In genomic region chr1:155277896-155278688, GRCh38 we compare ENCODE assay signal across 2 cellular contexts.
TF ChIP-seq lines count a peak whose summit lies in the region.

No MANE protein-coding gene starts in this region.

TF ChIP-seq in GM12891, 5 proteins besides CTCF, POLR2A, EP300 and RAD21:
- TF ChIP-seq SPI1 (IDR thresholded peaks at IDR 0.05; ENCODE audit: low read depth, low read length) = no peak
- no peak for TF ChIP-seq POU2F2 (IDR thresholded peaks at IDR 0.05; ENCODE audit: low read depth, low read length)
- TF ChIP-seq PAX5 (IDR thresholded peaks at IDR 0.05; ENCODE audit: insufficient read depth, low read length, severe bottlenecking) = no peak
- TF ChIP-seq POLR2AphosphoS5 (IDR thresholded peaks at IDR 0.05; ENCODE audit: low read depth, low read length) = no peak
- no peak for TF ChIP-seq TAF1 (IDR thresholded peaks at IDR 0.05; ENCODE audit: low read depth, low read length)

TF ChIP-seq in HepG2, 621 proteins besides CTCF, POLR2A, EP300 and RAD21 (continues in another document):
- TF ChIP-seq AGO2 (optimal IDR thresholded peaks at IDR 0.05; ENCODE audit: low read depth, low read length) (no peak), TCF7L2 (IDR thresholded peaks at IDR 0.05; ENCODE audit: low read depth, low read length) (no peak), HHEX (CRISPR knock-in tag; IDR thresholded peaks at IDR 0.05) (no peak), ZNF44 (CRISPR knock-in tag; IDR thresholded peaks at IDR 0.05) (no peak), SALL1 (CRISPR knock-in tag; IDR thresholded peaks at IDR 0.05) (peak; percentile 67; the same call in 1 of the 2 replicates), POLR2G (IDR thresholded peaks at IDR 0.05; ENCODE audit: low read depth, low read length) (no peak), MEIS1 (CRISPR knock-in tag; IDR thresholded peaks at IDR 0.05; ENCODE audit: borderline replicate concordance) (no peak), ARNT2 (CRISPR knock-in tag; IDR thresholded peaks at IDR 0.05; ENCODE audit: low read depth) (peak; percentile 36; the same call in 1 of the 2 replicates), ZBTB20 (CRISPR knock-in tag; IDR thresholded peaks at IDR 0.05; ENCODE audit: borderline replicate concordance, low read depth) (no peak), CCDC6 (CRISPR knock-in tag; IDR thresholded peaks at IDR 0.05) (no peak), ZBTB7B (CRISPR knock-in tag; IDR thresholded peaks at IDR 0.05) (peak; percentile 24; the same call in 1 of the 2 replicates), HBP1 (CRISPR knock-in tag; IDR thresholded peaks at IDR 0.05; ENCODE audit: low read depth) (peak; percentile 85; the same call in 1 of the 2 replicates), NKX3-1 (CRISPR knock-in tag; IDR thresholded peaks at IDR 0.05) (no peak), SCMH1 (CRISPR knock-in tag; IDR thresholded peaks at IDR 0.05; ENCODE audit: borderline replicate concordance) (no peak), KLF9 (CRISPR knock-in tag; IDR thresholded peaks at IDR 0.05; ENCODE audit: low read depth) (no peak), TEAD3 (CRISPR knock-in tag; optimal IDR thresholded peaks at IDR 0.05; ENCODE audit: borderline replicate concordance) (peak; percentile 33), GABPA (IDR thresholded peaks at IDR 0.05; ENCODE audit: low read depth, low read length) (no peak), GABPA (CRISPR knock-in tag; IDR thresholded peaks at IDR 0.05; ENCODE audit: low read depth) (no peak; the same call in 1 of the 2 replicates), SP5 (CRISPR knock-in tag; IDR thresholded peaks at IDR 0.05; ENCODE audit: borderline replicate concordance, low read depth) (peak; percentile 19; the same call in 1 of the 2 replicates), MED13 (CRISPR knock-in tag; IDR thresholded peaks at IDR 0.05) (no peak), RFX1 (IDR thresholded peaks at IDR 0.05) (no peak), ZNF20 (CRISPR knock-in tag; IDR thresholded peaks at IDR 0.05) (no peak), HNRNPK (IDR thresholded peaks at IDR 0.05; ENCODE audit: low read depth, low read length, poor library complexity, severe bottlenecking) (no peak), ZNF883 (CRISPR knock-in tag; IDR thresholded peaks at IDR 0.05; ENCODE audit: not compliant biosample characterization) (peak; percentile 9), MXD4 (CRISPR knock-in tag; IDR thresholded peaks at IDR 0.05) (no peak), EHMT2 (IDR thresholded peaks at IDR 0.05; ENCODE audit: borderline replicate concordance, low read depth, low read length) (peak; percentile 69; the same call in 1 of the 2 replicates), NCOA5 (CRISPR knock-in tag; IDR thresholded peaks at IDR 0.05) (no peak), SNAI1 (CRISPR knock-in tag; IDR thresholded peaks at IDR 0.05; ENCODE audit: borderline replicate concordance) (peak; percentile 70; the same call in 1 of the 2 replicates), ZNF879 (CRISPR knock-in tag; IDR thresholded peaks at IDR 0.05) (peak; percentile 74; the same call in 1 of the 2 replicates), ZNF841 (CRISPR knock-in tag; IDR thresholded peaks at IDR 0.05; ENCODE audit: borderline replicate concordance) (no peak), SRSF1 (optimal IDR thresholded peaks at IDR 0.05; ENCODE audit: low read depth, low read length) (no peak), TOPORS (CRISPR knock-in tag; IDR thresholded peaks at IDR 0.05) (no peak; the same call in 1 of the 2 replicates), FOSL2 (CRISPR knock-in tag; IDR thresholded peaks at IDR 0.05) (peak; percentile 5; the same call in 1 of the 2 replicates), NFIB (CRISPR knock-in tag; IDR thresholded peaks at IDR 0.05; ENCODE audit: borderline replicate concordance) (no peak), TGIF2 (CRISPR knock-in tag; IDR thresholded peaks at IDR 0.05) (peak; percentile 70), ZNF281 (CRISPR knock-in tag; IDR thresholded peaks at IDR 0.05; ENCODE audit: borderline replicate concordance) (peak; percentile 79), SP140L (CRISPR knock-in tag; IDR thresholded peaks at IDR 0.05; ENCODE audit: borderline replicate concordance) (no peak), HDAC1 (CRISPR knock-in tag; IDR thresholded peaks at IDR 0.05) (peak; percentile 50; the same call in 1 of the 2 replicates), KLF16 (CRISPR knock-in tag; IDR thresholded peaks at IDR 0.05) (peak in 1 of 2 experiments; percentile 57; a peak in 1 of 4 replicates), KMT2B (CRISPR knock-in tag; IDR thresholded peaks at IDR 0.05) (peak; percentile 36; the same call in 1 of the 2 replicates)
- TF ChIP-seq, protein P1, sequence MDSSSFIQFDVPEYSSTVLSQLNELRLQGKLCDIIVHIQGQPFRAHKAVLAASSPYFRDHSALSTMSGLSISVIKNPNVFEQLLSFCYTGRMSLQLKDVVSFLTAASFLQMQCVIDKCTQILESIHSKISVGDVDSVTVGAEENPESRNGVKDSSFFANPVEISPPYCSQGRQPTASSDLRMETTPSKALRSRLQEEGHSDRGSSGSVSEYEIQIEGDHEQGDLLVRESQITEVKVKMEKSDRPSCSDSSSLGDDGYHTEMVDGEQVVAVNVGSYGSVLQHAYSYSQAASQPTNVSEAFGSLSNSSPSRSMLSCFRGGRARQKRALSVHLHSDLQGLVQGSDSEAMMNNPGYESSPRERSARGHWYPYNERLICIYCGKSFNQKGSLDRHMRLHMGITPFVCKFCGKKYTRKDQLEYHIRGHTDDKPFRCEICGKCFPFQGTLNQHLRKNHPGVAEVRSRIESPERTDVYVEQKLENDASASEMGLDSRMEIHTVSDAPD (CRISPR knock-in tag; IDR thresholded peaks at IDR 0.05) = no peak
- TF ChIP-seq, protein P2, sequence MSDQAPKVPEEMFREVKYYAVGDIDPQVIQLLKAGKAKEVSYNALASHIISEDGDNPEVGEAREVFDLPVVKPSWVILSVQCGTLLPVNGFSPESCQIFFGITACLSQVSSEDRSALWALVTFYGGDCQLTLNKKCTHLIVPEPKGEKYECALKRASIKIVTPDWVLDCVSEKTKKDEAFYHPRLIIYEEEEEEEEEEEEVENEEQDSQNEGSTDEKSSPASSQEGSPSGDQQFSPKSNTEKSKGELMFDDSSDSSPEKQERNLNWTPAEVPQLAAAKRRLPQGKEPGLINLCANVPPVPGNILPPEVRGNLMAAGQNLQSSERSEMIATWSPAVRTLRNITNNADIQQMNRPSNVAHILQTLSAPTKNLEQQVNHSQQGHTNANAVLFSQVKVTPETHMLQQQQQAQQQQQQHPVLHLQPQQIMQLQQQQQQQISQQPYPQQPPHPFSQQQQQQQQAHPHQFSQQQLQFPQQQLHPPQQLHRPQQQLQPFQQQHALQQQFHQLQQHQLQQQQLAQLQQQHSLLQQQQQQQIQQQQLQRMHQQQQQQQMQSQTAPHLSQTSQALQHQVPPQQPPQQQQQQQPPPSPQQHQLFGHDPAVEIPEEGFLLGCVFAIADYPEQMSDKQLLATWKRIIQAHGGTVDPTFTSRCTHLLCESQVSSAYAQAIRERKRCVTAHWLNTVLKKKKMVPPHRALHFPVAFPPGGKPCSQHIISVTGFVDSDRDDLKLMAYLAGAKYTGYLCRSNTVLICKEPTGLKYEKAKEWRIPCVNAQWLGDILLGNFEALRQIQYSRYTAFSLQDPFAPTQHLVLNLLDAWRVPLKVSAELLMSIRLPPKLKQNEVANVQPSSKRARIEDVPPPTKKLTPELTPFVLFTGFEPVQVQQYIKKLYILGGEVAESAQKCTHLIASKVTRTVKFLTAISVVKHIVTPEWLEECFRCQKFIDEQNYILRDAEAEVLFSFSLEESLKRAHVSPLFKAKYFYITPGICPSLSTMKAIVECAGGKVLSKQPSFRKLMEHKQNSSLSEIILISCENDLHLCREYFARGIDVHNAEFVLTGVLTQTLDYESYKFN (CRISPR knock-in tag; conservative IDR thresholded peaks at IDR 0.05) = no peak
- TF ChIP-seq, protein P3, sequence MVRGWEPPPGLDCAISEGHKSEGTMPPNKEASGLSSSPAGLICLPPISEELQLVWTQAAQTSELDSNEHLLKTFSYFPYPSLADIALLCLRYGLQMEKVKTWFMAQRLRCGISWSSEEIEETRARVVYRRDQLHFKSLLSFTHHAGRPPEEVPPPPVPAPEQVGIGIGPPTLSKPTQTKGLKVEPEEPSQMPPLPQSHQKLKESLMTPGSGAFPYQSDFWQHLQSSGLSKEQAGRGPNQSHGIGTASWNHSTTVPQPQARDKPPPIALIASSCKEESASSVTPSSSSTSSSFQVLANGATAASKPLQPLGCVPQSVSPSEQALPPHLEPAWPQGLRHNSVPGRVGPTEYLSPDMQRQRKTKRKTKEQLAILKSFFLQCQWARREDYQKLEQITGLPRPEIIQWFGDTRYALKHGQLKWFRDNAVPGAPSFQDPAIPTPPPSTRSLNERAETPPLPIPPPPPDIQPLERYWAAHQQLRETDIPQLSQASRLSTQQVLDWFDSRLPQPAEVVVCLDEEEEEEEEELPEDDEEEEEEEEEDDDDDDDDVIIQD (CRISPR knock-in tag; IDR thresholded peaks at IDR 0.05; ENCODE audit: low read depth) = 0 out of 2 replicates have a peak, but pooled peaks have one; percentile 35
- TF ChIP-seq, protein P4, sequence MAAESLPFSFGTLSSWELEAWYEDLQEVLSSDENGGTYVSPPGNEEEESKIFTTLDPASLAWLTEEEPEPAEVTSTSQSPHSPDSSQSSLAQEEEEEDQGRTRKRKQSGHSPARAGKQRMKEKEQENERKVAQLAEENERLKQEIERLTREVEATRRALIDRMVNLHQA (CRISPR knock-in tag; IDR thresholded peaks at IDR 0.05) = no peak
- TF ChIP-seq, protein P5, sequence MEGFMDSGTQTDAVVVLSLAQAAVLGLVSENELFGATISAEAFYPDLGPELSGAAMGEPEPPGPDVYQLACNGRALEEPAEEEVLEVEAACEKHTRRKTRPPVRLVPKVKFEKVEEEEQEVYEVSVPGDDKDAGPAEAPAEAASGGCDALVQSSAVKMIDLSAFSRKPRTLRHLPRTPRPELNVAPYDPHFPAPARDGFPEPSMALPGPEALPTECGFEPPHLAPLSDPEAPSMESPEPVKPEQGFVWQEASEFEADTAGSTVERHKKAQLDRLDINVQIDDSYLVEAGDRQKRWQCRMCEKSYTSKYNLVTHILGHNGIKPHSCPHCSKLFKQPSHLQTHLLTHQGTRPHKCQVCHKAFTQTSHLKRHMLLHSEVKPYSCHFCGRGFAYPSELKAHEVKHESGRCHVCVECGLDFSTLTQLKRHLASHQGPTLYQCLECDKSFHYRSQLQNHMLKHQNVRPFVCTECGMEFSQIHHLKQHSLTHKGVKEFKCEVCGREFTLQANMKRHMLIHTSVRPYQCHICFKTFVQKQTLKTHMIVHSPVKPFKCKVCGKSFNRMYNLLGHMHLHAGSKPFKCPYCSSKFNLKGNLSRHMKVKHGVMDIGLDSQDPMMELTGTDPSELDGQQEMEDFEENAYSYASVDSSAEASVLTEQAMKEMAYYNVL (CRISPR knock-in tag; IDR thresholded peaks at IDR 0.05; ENCODE audit: borderline replicate concordance) = 0 out of 2 replicates have a peak, but pooled peaks have one; percentile 33
- TF ChIP-seq, protein P6, sequence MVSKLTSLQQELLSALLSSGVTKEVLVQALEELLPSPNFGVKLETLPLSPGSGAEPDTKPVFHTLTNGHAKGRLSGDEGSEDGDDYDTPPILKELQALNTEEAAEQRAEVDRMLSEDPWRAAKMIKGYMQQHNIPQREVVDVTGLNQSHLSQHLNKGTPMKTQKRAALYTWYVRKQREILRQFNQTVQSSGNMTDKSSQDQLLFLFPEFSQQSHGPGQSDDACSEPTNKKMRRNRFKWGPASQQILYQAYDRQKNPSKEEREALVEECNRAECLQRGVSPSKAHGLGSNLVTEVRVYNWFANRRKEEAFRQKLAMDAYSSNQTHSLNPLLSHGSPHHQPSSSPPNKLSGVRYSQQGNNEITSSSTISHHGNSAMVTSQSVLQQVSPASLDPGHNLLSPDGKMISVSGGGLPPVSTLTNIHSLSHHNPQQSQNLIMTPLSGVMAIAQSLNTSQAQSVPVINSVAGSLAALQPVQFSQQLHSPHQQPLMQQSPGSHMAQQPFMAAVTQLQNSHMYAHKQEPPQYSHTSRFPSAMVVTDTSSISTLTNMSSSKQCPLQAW (CRISPR knock-in tag; IDR thresholded peaks at IDR 0.05) = peak; percentile 28; the same call in 1 of the 2 replicates
